ENCODE assay signal across 17 cellular contexts in the genomic region with DNA sequence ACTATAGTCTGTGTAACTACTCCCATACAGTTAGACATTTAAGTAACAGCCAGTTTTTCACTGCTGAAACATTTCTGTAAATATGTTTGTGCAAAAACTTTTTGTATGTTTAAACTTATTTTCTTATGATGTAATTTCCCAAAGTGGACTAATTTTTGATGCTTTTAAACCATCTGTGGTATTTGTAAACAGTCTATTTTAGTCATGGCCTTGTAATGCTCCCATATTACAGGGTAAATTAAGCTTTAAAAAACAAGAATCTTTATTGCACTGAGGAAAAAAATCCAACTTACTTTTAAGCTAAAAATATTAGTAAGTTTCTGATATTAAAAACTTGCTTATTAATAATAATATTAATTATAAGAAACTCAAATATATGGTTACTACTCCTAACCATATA. TPM values are rescaled to one million over a fixed set of nuclear protein-coding genes. Genes with fewer than 3 reads are reported as not detected.
A peak's percentile ranks its signal among the peaks of the same experiment; 100 is the strongest.
DNase-seq lines count a peak whose midpoint lies in the region; ATAC-seq, FAIRE-seq and TF ChIP-seq lines count a peak whose summit lies in the region.
"Had no signal": no experiment of that assay in that cellular context is flagged by ENCODE, and none has a peak within 500 bp of the region (broad histone marks: within the 10 kb centered on the region; RNA-seq: fewer than 3 reads in every experiment).

No MANE protein-coding gene starts in this region.

- H3K27me3 ChIP-seq in adipocyte (replicated peaks; ENCODE audit: control insufficient read depth, insufficient read depth, low read length) (no peaks in the 10 kb centered on the region), stomach (no peaks in the 10 kb centered on the region)
- H3K27me3 ChIP-seq: BE2C had no signal

- intact Hi-C loops in stomach (cut with DNase I; ENCODE audit: low total_unique reads), result no loop called here

- ATAC-seq in GM19467 (IDR thresholded peaks at IDR 0.05; ENCODE audit: unreplicated experiment), result no peak
- ATAC-seq: HCT116, K562 had no signal

- no peak for TF ChIP-seq POLR2A in stomach (IDR thresholded peaks at IDR 0.05)

- H3K9me3 ChIP-seq in adipocyte (ENCODE audit: control insufficient read depth, low read length) (no peaks in the 10 kb centered on the region), stomach (no peaks in the 10 kb centered on the region)
- H3K9me3 ChIP-seq: BE2C had no signal

- H3K4me1 ChIP-seq in adipocyte (ENCODE audit: control insufficient read depth, insufficient read depth, low read length) (peaks cover 4% of the 10 kb centered on the region), stomach (peaks cover 0 to 6% (median 2%) of the 10 kb centered on the region in 4 donors)
- H3K4me1 ChIP-seq: BE2C had no signal

- H3K9ac ChIP-seq in adipocyte (ENCODE audit: low read length), result no peak overlapping the region

- DNase-seq in EH (ENCODE audit: low read depth) (peak; percentile 26), adipocyte (ENCODE audit: low read depth) (peak; percentile 16), frontal cortex (ENCODE audit: low spot score in 2 of 2) (no peak), hepatic stellate cell (ENCODE audit: low spot score) (no peak), stomach (no peak), HTR-8/SVneo (ENCODE audit: insufficient read length, low spot score) (no peak)
- DNase-seq: BE2C; CD4-positive, alpha-beta memory T cell; DMS79; EL; GDM1 had no signal

- no peak overlapping the region for H3K4me3 ChIP-seq in adipocyte (ENCODE audit: low read length)
- H3K4me3 ChIP-seq in stomach, result no peak overlapping the region
- H3K4me3 ChIP-seq: K562 had no signal

- no peak for TF ChIP-seq EP300 in stomach (IDR thresholded peaks at IDR 0.05)

- no peak for TF ChIP-seq CTCF in stomach (IDR thresholded peaks at IDR 0.05)

- FAIRE-seq in frontal cortex (lab: Jason Lieb, UNC), result peak; percentile 31
- FAIRE-seq in HTR-8/SVneo (lab: Jason Lieb, UNC), result no peak
- FAIRE-seq: GM12892, K562 had no signal

- H3K36me3 ChIP-seq in adipocyte (ENCODE audit: control insufficient read depth, insufficient read depth, low read length, severe bottlenecking), result peaks cover 47% of the 10 kb centered on the region
- H3K36me3 ChIP-seq in stomach, result peaks cover 0 to 60% (median 51%) of the 10 kb centered on the region in 4 donors

- H3K27ac ChIP-seq in stomach, result no peak overlapping the region
- H3K27ac ChIP-seq: C4-2B had no signal

RNA-seq across cellular contexts. Expression of gene CCDC14, which starts 13.5 kb away (rescaled TPM):
- total RNA-seq in frontal cortex, result 83.6 TPM
- 100 to 1,000 TPM in 2 of 5 donors, 10 to 100 TPM in 3; 47.3 to 127 (median 97.2) TPM for total RNA-seq in stomach
- polyA plus RNA-seq in stomach, result 10 to 100 TPM in 1 of 3 donors, 1 to 10 TPM in 2; 3.9 to 23.6 (median 6.9) TPM

RNA-seq across cellular contexts. Expression of gene ROPN1, which starts 44.4 kb away (rescaled TPM):
- not detected for total RNA-seq in frontal cortex
- under 1 TPM in 1 of 5 donors, not detected in 4; 0.55 TPM for total RNA-seq in stomach
- polyA plus RNA-seq in stomach, result under 1 TPM in 1 of 3 donors, not detected in 2; 0.15 TPM
- total RNA-seq: CD4-positive, alpha-beta memory T cell; H4; K562 had no signal
- polyA plus RNA-seq: CD4-positive, alpha-beta memory T cell; K562 had no signal

Comparison
In these comparisons a context has a peak if more than half of its experiments do, and no peak if none do; other contexts are left out.
1. DNase-seq: peak in EH (single experiment) and adipocyte (single experiment); none in frontal cortex (0 of 2), hepatic stellate cell (single experiment), stomach (single experiment) and HTR-8/SVneo (single experiment).